Comparison of ENCODE assay signal across 22 cellular contexts in the genomic region with DNA sequence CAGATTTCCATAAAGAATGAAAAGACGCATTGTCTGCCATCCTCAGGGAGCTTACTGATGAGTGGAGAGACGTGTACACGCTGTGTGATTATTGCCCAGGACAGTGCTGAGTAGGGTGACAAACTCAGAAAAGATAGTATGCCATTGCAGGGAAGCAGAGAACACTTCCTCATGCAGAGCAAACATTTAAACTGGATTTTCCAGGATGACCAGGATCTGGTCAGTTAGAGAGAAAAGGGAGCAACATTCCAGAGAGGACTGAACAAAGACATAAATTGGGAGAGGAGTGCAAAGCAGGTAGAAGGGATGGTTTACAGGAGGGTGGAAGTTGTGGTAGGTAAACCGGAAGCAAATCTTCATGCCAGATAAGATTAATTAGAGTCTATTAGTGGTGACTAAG. TPM values are rescaled to one million over a fixed set of nuclear protein-coding genes. Genes with fewer than 3 reads are reported as not detected.
DNase-seq lines count a peak whose midpoint lies in the region; ATAC-seq, FAIRE-seq and TF ChIP-seq lines count a peak whose summit lies in the region.
"Had no signal": no experiment of that assay in that cellular context is flagged by ENCODE, and none has a peak within 500 bp of the region (broad histone marks: within the 10 kb centered on the region; RNA-seq: fewer than 3 reads in every experiment).

No MANE protein-coding gene starts in this region.

- TF ChIP-seq EP300 in K562 (IDR thresholded peaks at IDR 0.05; ENCODE audit: low read length): no peak

- no peaks in the 10 kb centered on the region for H3K9me3 Mint-ChIP-seq in Calu3 (ENCODE audit: low read depth, unreplicated experiment)
- H3K9me3 Mint-ChIP-seq: CD8-positive, alpha-beta T cell had no signal

- no peaks in the 10 kb centered on the region for H3K9me1 ChIP-seq in K562 (ENCODE audit: control insufficient read depth, insufficient read depth, low read length)

- FAIRE-seq in K562 (lab: Jason Lieb, UNC) (peak; percentile 26), small intestine (lab: Jason Lieb, UNC) (no peak)
- FAIRE-seq: G401.6, GM19239, RCC 7860 had no signal

- peaks cover 34% of the 10 kb centered on the region for H3K4me1 Mint-ChIP-seq in Calu3 (ENCODE audit: low read depth, unreplicated experiment)

- no peak for DNase-seq in Calu3
- DNase-seq in NCI-H526 (lab: John Stamatoyannopoulos, UW): peak; percentile 38 to 47
- no peak for DNase-seq in K562 (ENCODE audit: extremely low read depth in 1 of 4, low spot score in 3 of 4)
- DNase-seq in small intestine: peak; percentile 62
- no peak for DNase-seq in GM20000 (ENCODE audit: low spot score)
- DNase-seq: CD8-positive, alpha-beta T cell; GM23248; KBM-7; MV-4-11; NCI-H1417; NCI-H187 treated with DMSO at 0.1 percent for 48 hours; NCI-H226; SW 1271 had no signal

- no peak overlapping the region for H3K27ac ChIP-seq in K562 (ENCODE audit: extremely low read depth, low read depth, low read length)
- H3K27ac ChIP-seq in small intestine (ENCODE audit: low read depth in 1 of 2, low read length in 1 of 2): peak overlapping the region in 1 of 2 donors; percentile 2
- H3K27ac ChIP-seq: BLaER1, GM23248 had no signal

- BruUV-seq in Calu3 (replicated peaks; lab: Mats Ljungman, UMichigan) (no TSS peak), K562 (replicated peaks; lab: Mats Ljungman, UMichigan) (no TSS peak)

- no peak for TF ChIP-seq RAD21 in K562 (CRISPR knock-in tag; conservative IDR thresholded peaks at IDR 0.05 in 1 of 2, IDR thresholded peaks at IDR 0.05 in 1 of 2)

- in situ Hi-C loops in K562 (cut with MboI): no loop called here

- no peaks in the 10 kb centered on the region for H3K27me3 ChIP-seq in K562 (ENCODE audit: control insufficient read depth in 2 of 2, insufficient read depth in 2 of 2, low read length in 2 of 2)
- peaks cover 0 to 15% of the 10 kb centered on the region in 2 donors for H3K27me3 ChIP-seq in small intestine (ENCODE audit: control insufficient read depth in 2 of 2, insufficient read depth in 2 of 2, low read length in 2 of 2)

- H3K4me1 ChIP-seq in K562 (replicated peaks in 1 of 2; ENCODE audit: control insufficient read depth in 2 of 2, insufficient read depth in 2 of 2, low read length in 2 of 2) (peaks cover 18 to 23% of the 10 kb centered on the region in 2 experiments; a peak in 4 of 5 replicates), small intestine (ENCODE audit: control insufficient read depth in 2 of 2, insufficient read depth in 1 of 2, low read depth in 1 of 2, low read length in 1 of 2) (peaks cover 0 to 4% of the 10 kb centered on the region in 2 donors)
- H3K4me1 ChIP-seq: HAP-1 had no signal

- H3K9me3 ChIP-seq in K562 (replicated peaks; ENCODE audit: control insufficient read depth, insufficient read depth, low read depth, low read length): no peaks in the 10 kb centered on the region
- no peaks in the 10 kb centered on the region for H3K9me3 ChIP-seq in small intestine (ENCODE audit: control insufficient read depth, low read depth)
- H3K9me3 ChIP-seq: HAP-1 had no signal

- peak overlapping the region; percentile 30 for H3K4me3 Mint-ChIP-seq in Calu3 (ENCODE audit: low read depth, unreplicated experiment)
- H3K4me3 Mint-ChIP-seq: CD8-positive, alpha-beta T cell had no signal

- POLR2A ChIA-PET in K562 (lab: Yijun Ruan, JAX): no interaction called here

- WGBS in K562 (ENCODE audit: insufficient coverage, low coverage, missing lambda C conversion rate): 52% methylated on average over 4 of the region's 4 CpGs
- WGBS in small intestine, 3 donors: 48 to 55% (median 54%) methylated on average over 4 of the region's 4 CpGs

- no peaks in the 10 kb centered on the region for H4K20me1 ChIP-seq in K562 (replicated peaks; ENCODE audit: control insufficient read depth, insufficient read depth, low read length)

- ATAC-seq in K562: no peak
- no peak for ATAC-seq in HG03565 (IDR thresholded peaks at IDR 0.05; ENCODE audit: unreplicated experiment)
- ATAC-seq in HG03571 (IDR thresholded peaks at IDR 0.05; ENCODE audit: unreplicated experiment): no peak
- ATAC-seq: CD8-positive, alpha-beta T cell; Right ventricle myocardium inferior had no signal

- peaks cover 3% of the 10 kb centered on the region; the same call in 1 of the 3 replicates for H3K79me2 ChIP-seq in K562 (ENCODE audit: control insufficient read depth, insufficient read depth, low read length)

- H3K27ac Mint-ChIP-seq in Calu3 (ENCODE audit: unreplicated experiment): no peak overlapping the region
- H3K27ac Mint-ChIP-seq: CD8-positive, alpha-beta T cell had no signal

- H3K36me3 ChIP-seq in K562 (ENCODE audit: control insufficient read depth, insufficient read depth, low read length) (no peaks in the 10 kb centered on the region), small intestine (ENCODE audit: control insufficient read depth in 2 of 2, insufficient read depth in 2 of 2, low read length in 2 of 2) (no peaks in the 10 kb centered on the region)
- H3K36me3 ChIP-seq: BLaER1, HAP-1 had no signal

- no peak overlapping the region; a peak in 1 of 4 replicates for H3K9ac ChIP-seq in K562 (ENCODE audit: insufficient read depth in 1 of 2, low read depth in 2 of 2, low read length in 2 of 2)
- H3K9ac ChIP-seq: BLaER1, GM23248 had no signal

- no peak for TF ChIP-seq POLR2A in K562 (conservative IDR thresholded peaks at IDR 0.05)

- H2AFZ ChIP-seq in K562 (ENCODE audit: low read depth, low read length): 0 out of 2 replicates have a peak overlapping the region, but pooled peaks have one; percentile 18
- H2AFZ ChIP-seq: GM23248 had no signal

- H3K4me2 ChIP-seq in K562 (ENCODE audit: insufficient read depth, low read length): 0 out of 2 replicates have a peak overlapping the region, but pooled peaks have one; percentile 6
- H3K4me2 ChIP-seq: BLaER1 had no signal

- H3K4me3 ChIP-seq in K562 (no peak overlapping the region), small intestine (ENCODE audit: low read depth in 1 of 2, low read length in 2 of 2) (no peak overlapping the region)
- H3K4me3 ChIP-seq: BLaER1, GM23248, HAP-1 had no signal

- intact Hi-C loops in Calu3 (cut with micrococcal nuclease; ENCODE audit: unreplicated experiment) (loop anchor here (2.0 kb wide), 1 partner anchor 81 kb away; no protein-coding TSS in a partner anchor), K562 (cut with micrococcal nuclease) (no loop called here)

- H3K36me3 Mint-ChIP-seq in Calu3 (ENCODE audit: insufficient read depth, unreplicated experiment): peaks cover 21% of the 10 kb centered on the region
- H3K36me3 Mint-ChIP-seq: CD8-positive, alpha-beta T cell had no signal

- CTCF ChIA-PET in Calu3 (lab: Charles Lee): no interaction called here
- CTCF ChIA-PET in K562 (lab: Yijun Ruan, JAX; ENCODE audit: low intra/inter-chr PET ratio): no interaction called here

- TF ChIP-seq CTCF in Calu3 (IDR thresholded peaks at IDR 0.05; ENCODE audit: unreplicated experiment) (no peak), K562 (IDR thresholded peaks at IDR 0.05 in 2 of 3, conservative IDR thresholded peaks at IDR 0.05 in 1 of 3; ENCODE audit: insufficient read depth in 2 of 3, low read depth in 1 of 3, low read length in 3 of 3) (no peak), GM20000 (IDR thresholded peaks at IDR 0.05; ENCODE audit: extremely low read depth, missing control alignments) (no peak)

- H3K27me3 Mint-ChIP-seq in Calu3 (ENCODE audit: unreplicated experiment): no peaks in the 10 kb centered on the region

TF ChIP-seq in K562, 482 proteins besides CTCF, POLR2A, EP300 and RAD21 (continues in another document):
- TF ChIP-seq, protein P1, sequence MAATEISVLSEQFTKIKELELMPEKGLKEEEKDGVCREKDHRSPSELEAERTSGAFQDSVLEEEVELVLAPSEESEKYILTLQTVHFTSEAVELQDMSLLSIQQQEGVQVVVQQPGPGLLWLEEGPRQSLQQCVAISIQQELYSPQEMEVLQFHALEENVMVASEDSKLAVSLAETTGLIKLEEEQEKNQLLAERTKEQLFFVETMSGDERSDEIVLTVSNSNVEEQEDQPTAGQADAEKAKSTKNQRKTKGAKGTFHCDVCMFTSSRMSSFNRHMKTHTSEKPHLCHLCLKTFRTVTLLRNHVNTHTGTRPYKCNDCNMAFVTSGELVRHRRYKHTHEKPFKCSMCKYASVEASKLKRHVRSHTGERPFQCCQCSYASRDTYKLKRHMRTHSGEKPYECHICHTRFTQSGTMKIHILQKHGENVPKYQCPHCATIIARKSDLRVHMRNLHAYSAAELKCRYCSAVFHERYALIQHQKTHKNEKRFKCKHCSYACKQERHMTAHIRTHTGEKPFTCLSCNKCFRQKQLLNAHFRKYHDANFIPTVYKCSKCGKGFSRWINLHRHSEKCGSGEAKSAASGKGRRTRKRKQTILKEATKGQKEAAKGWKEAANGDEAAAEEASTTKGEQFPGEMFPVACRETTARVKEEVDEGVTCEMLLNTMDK (IDR thresholded peaks at IDR 0.05; ENCODE audit: borderline replicate concordance, insufficient read depth, low read depth, low read length, poor library complexity, severe bottlenecking): no peak
- TF ChIP-seq ZNF589 (CRISPR knock-in tag; IDR thresholded peaks at IDR 0.05; ENCODE audit: low read depth) (no peak), EWSR1 (IDR thresholded peaks at IDR 0.05; ENCODE audit: borderline replicate concordance, low read depth, partially characterized antibody) (no peak), DMBX1 (CRISPR knock-in tag; IDR thresholded peaks at IDR 0.05; ENCODE audit: borderline replicate concordance) (no peak)

RNA-seq across cellular contexts. Expression of a gene that starts 2.3 kb away (rescaled TPM):
- total RNA-seq in Calu3 (2022) (5.7 and 5.9 TPM in 2 replicates), K562 (2014; rRNA removed) (1.6 and 2.5 TPM in 2 replicates), K562 (2014; rRNA removed; fragmentation: Illumina TruSeq; extraction: Trizol) (2.7 and 2.8 TPM in 2 replicates), K562 (2015; rRNA removed; fragmentation: Illumina TruSeq; extraction: Trizol) (3.3 and 3.8 TPM in 2 replicates), K562 (2021) (1.4 and 1.6 TPM in 2 replicates)
- 5.6 and 14.6 TPM in 2 replicates for total RNA-seq in K562 (2011; cell fraction: chromatin; rRNA removed; ENCODE audit: low replicate concordance)
- 4.3 and 5.0 TPM in 2 replicates for total RNA-seq in K562 (2011; cell fraction: nucleolus; rRNA removed)
- 7.3 and 10.2 TPM in 2 replicates for total RNA-seq in K562 (2011; cell fraction: nucleoplasm; rRNA removed)
- polyA plus RNA-seq in K562 (2011; rRNA removed) (1.3 and 2.3 TPM in 2 replicates), K562 (2014; fragmentation: Illumina TruSeq; extraction: Trizol) (0.91 and 1.6 TPM in 2 replicates), K562 (2014; fragmentation: Nextera tagmentation; extraction: Ambion mirVana) (under 1 TPM; 0.45 to 0.57 TPM), K562 (2014; rRNA removed) (0.97 and 1.9 TPM in 2 replicates), small intestine (1 to 10 TPM; 1.4 to 4.7 (median 3.5) TPM)
- 0.63 and 1.1 TPM in 2 replicates for polyA plus RNA-seq in K562 (2011; cell fraction: cytosol; rRNA removed)
- 4.7 and 6.1 TPM in 2 replicates for polyA plus RNA-seq in K562 (2011; cell fraction: nucleus; rRNA removed)
- 0.79 and 1.2 TPM in 2 replicates for polyA plus RNA-seq in K562 (2012)
- polyA minus RNA-seq in K562 (2011; rRNA and poly(A)+ RNA removed): 5.3 and 7.7 TPM in 2 replicates
- polyA minus RNA-seq in K562 (2011; cell fraction: cytosol; rRNA and poly(A)+ RNA removed): 1.0 and 1.5 TPM in 2 replicates
- polyA minus RNA-seq in K562 (2011; cell fraction: nucleus; rRNA and poly(A)+ RNA removed): 8.3 and 8.5 TPM in 2 replicates
- total RNA-seq: A673; CD8-positive, alpha-beta T cell; GM23248 had no signal
- polyA plus RNA-seq: GM23248 had no signal

Comparison
In these comparisons a context has a peak if more than half of its experiments do, and no peak if none do; other contexts are left out.
1. DNase-seq: peak in NCI-H526 (2 of 2) and small intestine (single experiment); none in Calu3 (single experiment), K562 (0 of 4) and GM20000 (single experiment).